In the genomic region with DNA sequence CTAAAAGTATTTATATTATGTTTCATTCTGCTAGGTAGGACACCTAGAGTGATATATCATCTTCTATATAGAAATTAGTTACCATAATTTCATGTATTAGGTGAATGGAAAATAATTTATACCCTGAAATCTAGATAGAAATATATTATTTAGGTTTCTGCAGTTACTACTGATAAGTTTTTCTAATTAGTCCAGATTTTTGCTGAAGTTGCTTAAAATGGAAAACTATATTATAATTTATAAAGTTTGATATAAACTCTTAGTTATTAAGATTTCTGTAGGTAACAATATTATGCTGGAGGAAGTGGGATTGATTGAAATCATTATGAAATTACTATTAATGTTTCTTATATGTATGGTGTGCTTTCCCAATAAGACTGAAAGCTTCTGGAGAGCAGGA, we compare ENCODE assay signal across 2 cellular contexts.
TF ChIP-seq lines count a peak whose summit lies in the region.

No MANE protein-coding gene starts in this region.

TF ChIP-seq in HepG2, 621 proteins besides CTCF, POLR2A, EP300 and RAD21:
- peak; percentile 23; the same call in 1 of the 2 replicates for TF ChIP-seq MAFF (IDR thresholded peaks at IDR 0.05; ENCODE audit: low read depth, low read length)
- no peak for TF ChIP-seq EHMT2 (IDR thresholded peaks at IDR 0.05; ENCODE audit: borderline replicate concordance, low read depth, low read length)
- TF ChIP-seq MAFK (conservative IDR thresholded peaks at IDR 0.05 in 1 of 2, IDR thresholded peaks at IDR 0.05 in 1 of 2; ENCODE audit: low read length in 2 of 2) = peak; percentile 8 to 72; a peak in 2 of 4 replicates

TF ChIP-seq in K562, 482 proteins besides CTCF, POLR2A, EP300 and RAD21:
- no peak for TF ChIP-seq ZNF445 (CRISPR knock-in tag; IDR thresholded peaks at IDR 0.05; ENCODE audit: low read depth)
- TF ChIP-seq, protein P1, sequence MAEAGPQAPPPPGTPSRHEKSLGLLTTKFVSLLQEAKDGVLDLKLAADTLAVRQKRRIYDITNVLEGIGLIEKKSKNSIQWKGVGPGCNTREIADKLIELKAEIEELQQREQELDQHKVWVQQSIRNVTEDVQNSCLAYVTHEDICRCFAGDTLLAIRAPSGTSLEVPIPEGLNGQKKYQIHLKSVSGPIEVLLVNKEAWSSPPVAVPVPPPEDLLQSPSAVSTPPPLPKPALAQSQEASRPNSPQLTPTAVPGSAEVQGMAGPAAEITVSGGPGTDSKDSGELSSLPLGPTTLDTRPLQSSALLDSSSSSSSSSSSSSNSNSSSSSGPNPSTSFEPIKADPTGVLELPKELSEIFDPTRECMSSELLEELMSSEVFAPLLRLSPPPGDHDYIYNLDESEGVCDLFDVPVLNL (CRISPR knock-in tag; IDR thresholded peaks at IDR 0.05; ENCODE audit: low read depth) = no peak
- 0 out of 2 replicates have a peak, but pooled peaks have one; percentile 19 for TF ChIP-seq C11orf30 (IDR thresholded peaks at IDR 0.05; ENCODE audit: low read depth)
- TF ChIP-seq ZNF699 (CRISPR knock-in tag; IDR thresholded peaks at IDR 0.05; ENCODE audit: insufficient replicate concordance) = no peak
- peak; percentile 54 for TF ChIP-seq ZNF316 (IDR thresholded peaks at IDR 0.05)
